Comparison of ENCODE assay signal across 8 cellular contexts in the genomic region with DNA sequence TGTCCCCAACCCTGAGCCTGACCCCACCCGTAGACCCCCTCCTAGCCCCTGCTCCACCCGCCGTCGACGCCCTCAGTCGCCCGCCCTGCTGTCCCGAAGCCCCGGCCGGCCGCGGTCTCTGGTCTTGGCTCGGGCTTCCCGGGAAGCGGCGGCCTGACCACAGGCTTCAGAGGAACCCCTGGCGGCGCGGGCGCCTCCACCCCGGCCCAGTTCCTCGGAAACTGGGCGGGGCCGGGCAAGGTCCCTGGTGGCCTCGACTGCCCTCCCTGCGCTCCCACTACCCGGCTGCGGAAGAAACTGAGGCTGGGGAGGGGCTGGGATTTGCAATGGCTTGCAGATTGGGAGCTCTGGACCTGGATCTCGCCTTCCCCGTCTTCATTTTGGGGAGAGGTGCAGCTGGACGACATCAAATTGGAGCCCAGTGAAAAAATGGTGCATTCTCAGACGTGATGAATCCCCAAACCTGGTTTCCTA. TPM values are rescaled to one million over a fixed set of nuclear protein-coding genes. Genes with fewer than 3 reads are reported as not detected.
A peak's percentile ranks its signal among the peaks of the same experiment; 100 is the strongest.
DNase-seq lines count a peak whose midpoint lies in the region; ATAC-seq and TF ChIP-seq lines count a peak whose summit lies in the region.

No MANE protein-coding gene starts in this region.

- H2AK5ac ChIP-seq in neuronal stem cell (ENCODE audit: low read depth, low read length) = peak overlapping the region; percentile 16

- H2BK120ac ChIP-seq in neuronal stem cell (ENCODE audit: low read depth, low read length) = peak overlapping the region; percentile 82

- peak overlapping the region; percentile 60 for H2BK5ac ChIP-seq in neuronal stem cell (ENCODE audit: low read length)

- no peak overlapping the region for H4K8ac ChIP-seq in neuronal stem cell (ENCODE audit: low read depth, low read length)

- H3K27me3 ChIP-seq in BJ (ENCODE audit: control insufficient read depth, insufficient read depth, low read length) (no peaks in the 10 kb centered on the region), foreskin keratinocyte (no peaks in the 10 kb centered on the region), neuronal stem cell (ENCODE audit: control insufficient read depth in 3 of 3, insufficient read depth in 3 of 3, low read depth in 1 of 3, low read length in 3 of 3) (peaks cover 0 to 18% (median 0%) of the 10 kb centered on the region in 3 experiments)

- peaks cover 5% of the 10 kb centered on the region for H3K4me1 ChIP-seq in foreskin keratinocyte
- H3K4me1 ChIP-seq in neuronal stem cell (ENCODE audit: control insufficient read depth in 2 of 2, insufficient read depth in 1 of 2, low read depth in 1 of 2, low read length in 2 of 2) = peaks cover 7 to 10% of the 10 kb centered on the region in 2 donors

- CTCF ChIA-PET in BJ (lab: Yijun Ruan, JAX) = interaction anchor here (0.5 to 13.2 kb wide), 58 partner anchors 10 to 391 kb away, joined by 3 to 209 read pairs (median 4); a partner anchor contains a TSS

- no peaks in the 10 kb centered on the region for H3K79me1 ChIP-seq in neuronal stem cell (ENCODE audit: low read depth, low read length)

- TF ChIP-seq CTCF in BJ (IDR thresholded peaks at IDR 0.05; ENCODE audit: insufficient read depth, low read depth, low read length) = 0 out of 2 replicates have a peak, but pooled peaks have one; percentile 1
- no peak for TF ChIP-seq CTCF in foreskin keratinocyte (conservative IDR thresholded peaks at IDR 0.05)

- H3K4ac ChIP-seq in neuronal stem cell (ENCODE audit: low read length) = no peak overlapping the region

- H3K4me3 ChIP-seq in BJ (ENCODE audit: low read depth, low read length) = peak overlapping the region; percentile 72
- peak overlapping the region; percentile 78 to 79 for H3K4me3 ChIP-seq in neuronal stem cell (ENCODE audit: low read length in 2 of 2)

- peak overlapping the region; percentile 97 for H3K23ac ChIP-seq in neuronal stem cell (ENCODE audit: low read depth, low read length, poor library complexity)

- DNase-seq in BJ (ENCODE audit: low read depth) (no peak), foreskin keratinocyte (peak in 1 of 2 donors; percentile 43), neuronal stem cell (ENCODE audit: low spot score) (peak; percentile 46), GM19238 (ENCODE audit: insufficient read length, low spot score) (no peak)
- peak; percentile 79 to 81 for DNase-seq in activated T-cell treated with anti-CD3 and anti-CD28 coated beads, Interleukin-2, amount 50 U/mL, for 48 hours

- POLR2A ChIA-PET in BJ (lab: Charles Lee) = interaction anchor here (0.5 to 1.0 kb wide), 6 partner anchors 100 to 331 kb away, joined by 3 to 9 read pairs (median 3); no protein-coding TSS in a partner anchor

- H4K91ac ChIP-seq in neuronal stem cell (ENCODE audit: low read depth, low read length, poor library complexity) = no peak overlapping the region

- no CpG with 5 or more reads among the region's 32 CpGs for WGBS in neuronal stem cell (ENCODE audit: extremely low coverage in 2 of 2, insufficient read length in 2 of 2, insufficient replicate concordance in 1 of 2), 2 donors

- H3K27ac ChIP-seq in KOPT-K1 (ENCODE audit: low read depth, low read length, poor library complexity, severe bottlenecking) (peak overlapping the region; percentile 92), foreskin keratinocyte (peak overlapping the region; percentile 88), neuronal stem cell (replicated peaks; ENCODE audit: low read length) (no peak overlapping the region)

- peak overlapping the region; percentile 95 for H2AFZ ChIP-seq in neuronal stem cell (ENCODE audit: low read length)

- peak overlapping the region; percentile 98 for H3K18ac ChIP-seq in neuronal stem cell (ENCODE audit: low read length)

- H3K9ac ChIP-seq in neuronal stem cell (ENCODE audit: low read depth, low read length, poor library complexity) = peak overlapping the region; percentile 84

- peak overlapping the region; percentile 95 for H3K4me2 ChIP-seq in neuronal stem cell (ENCODE audit: insufficient read depth, low read length, poor library complexity, severe bottlenecking)

- H3K36me3 ChIP-seq in BJ (ENCODE audit: control insufficient read depth, insufficient read depth, low read length) (peaks cover 3% of the 10 kb centered on the region), KOPT-K1 (ENCODE audit: insufficient read depth, low read length) (peaks cover 39% of the 10 kb centered on the region), neuronal stem cell (replicated peaks in 1 of 2; ENCODE audit: control insufficient read depth in 2 of 2, insufficient read depth in 2 of 2, low read length in 2 of 2) (peaks cover 0 to 18% of the 10 kb centered on the region in 2 donors)

- H3K14ac ChIP-seq in neuronal stem cell (ENCODE audit: low read length) = peak overlapping the region; percentile 50

- ATAC-seq in foreskin keratinocyte (peak; percentile 2), HG03565 (IDR thresholded peaks at IDR 0.05; ENCODE audit: unreplicated experiment) (no peak), GM18907 (IDR thresholded peaks at IDR 0.05; ENCODE audit: unreplicated experiment) (no peak)

- H3K9me3 ChIP-seq in KOPT-K1 (ENCODE audit: insufficient read depth, low read length, poor library complexity, severe bottlenecking) = no peaks in the 10 kb centered on the region
- H3K9me3 ChIP-seq in neuronal stem cell (replicated peaks in 1 of 2; ENCODE audit: control insufficient read depth in 2 of 2, insufficient read depth in 1 of 2, low read depth in 1 of 2, low read length in 2 of 2) = no peaks in the 10 kb centered on the region

- peak overlapping the region; percentile 70 for H2BK15ac ChIP-seq in neuronal stem cell (ENCODE audit: low read length)

- H2BK12ac ChIP-seq in neuronal stem cell (ENCODE audit: low read length) = no peak overlapping the region

RNA-seq across cellular contexts. Expression of a gene that starts 0.7 kb away (rescaled TPM):
- 1.9 and 2.6 TPM in 2 replicates for polyA plus RNA-seq in BJ (2011; rRNA removed)
- polyA minus RNA-seq in BJ (2011; rRNA and poly(A)+ RNA removed) = 3.1 and 3.2 TPM in 2 replicates
- total RNA-seq in foreskin keratinocyte = 5.2 and 6.3 TPM in 2 replicates
- 8.8 and 13.1 TPM in 2 replicates for polyA plus RNA-seq in foreskin keratinocyte
- polyA plus RNA-seq in neuronal stem cell (2013, experiment 1 of 2) = 3.4 TPM
- polyA plus RNA-seq in neuronal stem cell (2013, experiment 2 of 2) = 3.6 TPM

RNA-seq across cellular contexts. Expression of a gene that starts 12.4 kb away (rescaled TPM):
- not detected in 2 replicates for polyA plus RNA-seq in BJ (2011; rRNA removed)
- not detected in 2 replicates for polyA minus RNA-seq in BJ (2011; rRNA and poly(A)+ RNA removed)
- not detected in 2 replicates for total RNA-seq in foreskin keratinocyte
- polyA plus RNA-seq in foreskin keratinocyte = not detected in 2 replicates
- polyA plus RNA-seq in neuronal stem cell (2013, experiment 1 of 2) = not detected
- not detected for polyA plus RNA-seq in neuronal stem cell (2013, experiment 2 of 2)

RNA-seq across cellular contexts. Expression of a gene that starts 16.7 kb away (rescaled TPM):
- polyA plus RNA-seq in BJ (2011; rRNA removed) (not detected in 2 replicates), foreskin keratinocyte (not detected in 2 replicates)
- polyA minus RNA-seq in BJ (2011; rRNA and poly(A)+ RNA removed) = not detected in 2 replicates
- total RNA-seq in foreskin keratinocyte = not detected in 2 replicates
- not detected for polyA plus RNA-seq in neuronal stem cell (2013, experiment 1 of 2)
- not detected for polyA plus RNA-seq in neuronal stem cell (2013, experiment 2 of 2)

RNA-seq across cellular contexts. Expression of a gene that starts 19.6 kb away (rescaled TPM):
- polyA plus RNA-seq in BJ (2011; rRNA removed) = not detected in 2 replicates
- polyA minus RNA-seq in BJ (2011; rRNA and poly(A)+ RNA removed) = not detected in 2 replicates
- not detected in 2 replicates for total RNA-seq in foreskin keratinocyte
- not detected in 2 replicates for polyA plus RNA-seq in foreskin keratinocyte
- not detected for polyA plus RNA-seq in neuronal stem cell (2013, experiment 1 of 2)
- not detected for polyA plus RNA-seq in neuronal stem cell (2013, experiment 2 of 2)

RNA-seq across cellular contexts. Expression of a gene that starts 24.4 kb away (rescaled TPM):
- polyA plus RNA-seq in BJ (2011; rRNA removed) (not detected in 2 replicates), foreskin keratinocyte (not detected in 2 replicates)
- not detected in 2 replicates for polyA minus RNA-seq in BJ (2011; rRNA and poly(A)+ RNA removed)
- total RNA-seq in foreskin keratinocyte = not detected in 2 replicates
- polyA plus RNA-seq in neuronal stem cell (2013, experiment 1 of 2) = not detected
- not detected for polyA plus RNA-seq in neuronal stem cell (2013, experiment 2 of 2)

Comparison
In these comparisons a context has a peak if more than half of its experiments do, and no peak if none do; other contexts are left out.
1. DNase-seq: peak in activated T-cell treated with anti-CD3 and anti-CD28 coated beads, Interleukin-2, amount 50 U/mL, for 48 hours (2 of 2) and neuronal stem cell (single experiment); none in BJ (single experiment) and GM19238 (single experiment).